1 cellular context compared by ENCODE assay signal in genomic region chr22:46578251-46578823, GRCh38.
TF ChIP-seq lines count a peak whose summit lies in the region.

No MANE protein-coding gene starts in this region.

TF ChIP-seq in GM23338, 12 proteins besides CTCF, POLR2A, EP300 and RAD21 (continued from another document):
- TF ChIP-seq, protein P1, sequence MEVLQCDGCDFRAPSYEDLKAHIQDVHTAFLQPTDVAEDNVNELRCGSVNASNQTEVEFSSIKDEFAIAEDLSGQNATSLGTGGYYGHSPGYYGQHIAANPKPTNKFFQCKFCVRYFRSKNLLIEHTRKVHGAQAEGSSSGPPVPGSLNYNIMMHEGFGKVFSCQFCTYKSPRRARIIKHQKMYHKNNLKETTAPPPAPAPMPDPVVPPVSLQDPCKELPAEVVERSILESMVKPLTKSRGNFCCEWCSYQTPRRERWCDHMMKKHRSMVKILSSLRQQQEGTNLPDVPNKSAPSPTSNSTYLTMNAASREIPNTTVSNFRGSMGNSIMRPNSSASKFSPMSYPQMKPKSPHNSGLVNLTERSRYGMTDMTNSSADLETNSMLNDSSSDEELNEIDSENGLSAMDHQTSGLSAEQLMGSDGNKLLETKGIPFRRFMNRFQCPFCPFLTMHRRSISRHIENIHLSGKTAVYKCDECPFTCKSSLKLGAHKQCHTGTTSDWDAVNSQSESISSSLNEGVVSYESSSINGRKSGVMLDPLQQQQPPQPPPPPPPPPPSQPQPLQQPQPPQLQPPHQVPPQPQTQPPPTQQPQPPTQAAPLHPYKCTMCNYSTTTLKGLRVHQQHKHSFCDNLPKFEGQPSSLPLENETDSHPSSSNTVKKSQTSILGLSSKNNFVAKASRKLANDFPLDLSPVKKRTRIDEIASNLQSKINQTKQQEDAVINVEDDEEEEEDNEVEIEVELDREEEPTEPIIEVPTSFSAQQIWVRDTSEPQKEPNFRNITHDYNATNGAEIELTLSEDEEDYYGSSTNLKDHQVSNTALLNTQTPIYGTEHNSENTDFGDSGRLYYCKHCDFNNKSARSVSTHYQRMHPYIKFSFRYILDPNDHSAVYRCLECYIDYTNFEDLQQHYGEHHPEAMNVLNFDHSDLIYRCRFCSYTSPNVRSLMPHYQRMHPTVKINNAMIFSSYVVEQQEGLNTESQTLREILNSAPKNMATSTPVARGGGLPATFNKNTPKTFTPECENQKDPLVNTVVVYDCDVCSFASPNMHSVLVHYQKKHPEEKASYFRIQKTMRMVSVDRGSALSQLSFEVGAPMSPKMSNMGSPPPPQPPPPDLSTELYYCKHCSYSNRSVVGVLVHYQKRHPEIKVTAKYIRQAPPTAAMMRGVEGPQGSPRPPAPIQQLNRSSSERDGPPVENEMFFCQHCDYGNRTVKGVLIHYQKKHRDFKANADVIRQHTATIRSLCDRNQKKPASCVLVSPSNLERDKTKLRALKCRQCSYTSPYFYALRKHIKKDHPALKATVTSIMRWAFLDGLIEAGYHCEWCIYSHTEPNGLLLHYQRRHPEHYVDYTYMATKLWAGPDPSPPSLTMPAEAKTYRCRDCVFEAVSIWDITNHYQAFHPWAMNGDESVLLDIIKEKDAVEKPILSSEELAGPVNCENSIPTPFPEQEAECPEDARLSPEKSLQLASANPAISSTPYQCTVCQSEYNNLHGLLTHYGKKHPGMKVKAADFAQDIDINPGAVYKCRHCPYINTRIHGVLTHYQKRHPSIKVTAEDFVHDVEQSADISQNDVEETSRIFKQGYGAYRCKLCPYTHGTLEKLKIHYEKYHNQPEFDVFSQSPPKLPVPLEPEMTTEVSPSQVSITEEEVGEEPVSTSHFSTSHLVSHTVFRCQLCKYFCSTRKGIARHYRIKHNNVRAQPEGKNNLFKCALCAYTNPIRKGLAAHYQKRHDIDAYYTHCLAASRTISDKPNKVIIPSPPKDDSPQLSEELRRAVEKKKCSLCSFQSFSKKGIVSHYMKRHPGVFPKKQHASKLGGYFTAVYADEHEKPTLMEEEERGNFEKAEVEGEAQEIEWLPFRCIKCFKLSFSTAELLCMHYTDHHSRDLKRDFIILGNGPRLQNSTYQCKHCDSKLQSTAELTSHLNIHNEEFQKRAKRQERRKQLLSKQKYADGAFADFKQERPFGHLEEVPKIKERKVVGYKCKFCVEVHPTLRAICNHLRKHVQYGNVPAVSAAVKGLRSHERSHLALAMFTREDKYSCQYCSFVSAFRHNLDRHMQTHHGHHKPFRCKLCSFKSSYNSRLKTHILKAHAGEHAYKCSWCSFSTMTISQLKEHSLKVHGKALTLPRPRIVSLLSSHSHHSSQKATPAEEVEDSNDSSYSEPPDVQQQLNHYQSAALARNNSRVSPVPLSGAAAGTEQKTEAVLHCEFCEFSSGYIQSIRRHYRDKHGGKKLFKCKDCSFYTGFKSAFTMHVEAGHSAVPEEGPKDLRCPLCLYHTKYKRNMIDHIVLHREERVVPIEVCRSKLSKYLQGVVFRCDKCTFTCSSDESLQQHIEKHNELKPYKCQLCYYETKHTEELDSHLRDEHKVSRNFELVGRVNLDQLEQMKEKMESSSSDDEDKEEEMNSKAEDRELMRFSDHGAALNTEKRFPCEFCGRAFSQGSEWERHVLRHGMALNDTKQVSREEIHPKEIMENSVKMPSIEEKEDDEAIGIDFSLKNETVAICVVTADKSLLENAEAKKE (CRISPR knock-in tag; IDR thresholded peaks at IDR 0.05): no peak
- no peak for TF ChIP-seq ZNF331 (CRISPR knock-in tag; IDR thresholded peaks at IDR 0.05; ENCODE audit: low read depth)
- TF ChIP-seq EZH2 (IDR thresholded peaks at IDR 0.05; ENCODE audit: low read depth, unreplicated experiment): no peak
- no peak for TF ChIP-seq ETS1 (IDR thresholded peaks at IDR 0.05)
- TF ChIP-seq JUNB (IDR thresholded peaks at IDR 0.05; ENCODE audit: unreplicated experiment): no peak
- no peak for TF ChIP-seq ZNF114 (CRISPR knock-in tag; IDR thresholded peaks at IDR 0.05)
- no peak for TF ChIP-seq POLR2AphosphoS5 (IDR thresholded peaks at IDR 0.05; ENCODE audit: low read depth)
- no peak for TF ChIP-seq NANOG (IDR thresholded peaks at IDR 0.05; ENCODE audit: borderline replicate concordance)
- TF ChIP-seq EZH2phosphoT487 (IDR thresholded peaks at IDR 0.05; ENCODE audit: unreplicated experiment): no peak
- TF ChIP-seq STAT1 (IDR thresholded peaks at IDR 0.05; ENCODE audit: unreplicated experiment): no peak
- TF ChIP-seq REST (IDR thresholded peaks at IDR 0.05; ENCODE audit: unreplicated experiment): no peak
